Comparison of ENCODE assay signal across 18 cellular contexts in genomic region chr14:103641181-103641580, GRCh38. TPM values are rescaled to one million over a fixed set of nuclear protein-coding genes. Genes with fewer than 3 reads are reported as not detected.
DNase-seq lines count a peak whose midpoint lies in the region; ATAC-seq, FAIRE-seq and TF ChIP-seq lines count a peak whose summit lies in the region.
"Had no signal": no experiment of that assay in that cellular context is flagged by ENCODE, and none has a peak within 500 bp of the region (broad histone marks: within the 10 kb centered on the region; RNA-seq: fewer than 3 reads in every experiment).

No MANE protein-coding gene starts in this region.

- H3K36me3 Mint-ChIP-seq in activated CD4-positive, alpha-beta T cell treated with anti-CD3 and anti-CD28 coated beads, Interleukin-2, amount 10 ng/mL, durations not matched to agents 7 days and 5 days (ENCODE audit: low read depth) = peaks cover 9% of the 10 kb centered on the region

- no peaks in the 10 kb centered on the region for H3K27me3 Mint-ChIP-seq in activated CD4-positive, alpha-beta T cell treated with anti-CD3 and anti-CD28 coated beads, Interleukin-2, amount 10 ng/mL, durations not matched to agents 7 days and 5 days

- H3K36me3 ChIP-seq in bronchial epithelial cell (ENCODE audit: control insufficient read depth, insufficient read depth, low read length) (peaks cover 6% of the 10 kb centered on the region), BE2C (peaks cover 8% of the 10 kb centered on the region)
- H3K36me3 ChIP-seq: transverse colon had no signal

- H3K27ac Mint-ChIP-seq in activated CD4-positive, alpha-beta T cell treated with anti-CD3 and anti-CD28 coated beads, Interleukin-2, amount 10 ng/mL, durations not matched to agents 7 days and 5 days = no peak overlapping the region

- CTCF ChIA-PET in AG04450 (lab: Charles Lee) = no interaction called here
- CTCF ChIA-PET in activated CD4-positive, alpha-beta T cell treated with anti-CD3 and anti-CD28 coated beads, Interleukin-2, amount 10 ng/mL, durations not matched to agents 7 days and 5 days (lab: Charles Lee) = no interaction called here

- no peaks in the 10 kb centered on the region for H3K4me1 ChIP-seq in BE2C

- peak overlapping the region; percentile 31 for H3K27ac ChIP-seq in AG04450 (ENCODE audit: low read depth, low read length)
- H3K27ac ChIP-seq: transverse colon had no signal

- POLR2A ChIA-PET in AG04450 (lab: Yijun Ruan, JAX) = no interaction called here
- POLR2A ChIA-PET in activated CD4-positive, alpha-beta T cell treated with anti-CD3 and anti-CD28 coated beads, Interleukin-2, amount 10 ng/mL, durations not matched to agents 7 days and 5 days (lab: Charles Lee) = no interaction called here

- no peaks in the 10 kb centered on the region for H3K9me3 Mint-ChIP-seq in activated CD4-positive, alpha-beta T cell treated with anti-CD3 and anti-CD28 coated beads, Interleukin-2, amount 10 ng/mL, durations not matched to agents 7 days and 5 days
- H3K9me3 Mint-ChIP-seq: activated naive CD4-positive, alpha-beta T cell treated with anti-CD3 and anti-CD28 coated beads, Interleukin-2, amount 50 U/mL, for 72 hours had no signal

- no peak for FAIRE-seq in bronchial epithelial cell (lab: Jason Lieb, UNC)

- TF ChIP-seq CTCF in AG04450 (IDR thresholded peaks at IDR 0.05; ENCODE audit: low read depth, low read length) (no peak), bronchial epithelial cell (IDR thresholded peaks at IDR 0.05; ENCODE audit: insufficient read depth, low read length, severe bottlenecking) (no peak), BE2C (IDR thresholded peaks at IDR 0.05; ENCODE audit: low read depth, low read length) (no peak)

- H3K4me3 Mint-ChIP-seq in activated CD4-positive, alpha-beta T cell treated with anti-CD3 and anti-CD28 coated beads, Interleukin-2, amount 10 ng/mL, durations not matched to agents 7 days and 5 days = no peak overlapping the region

- H3K4me3 ChIP-seq in AG04450 (ENCODE audit: low read depth, low read length) = no peak overlapping the region
- H3K4me3 ChIP-seq in bronchial epithelial cell (ENCODE audit: low read depth, low read length) = no peak overlapping the region
- no peak overlapping the region for H3K4me3 ChIP-seq in BE2C (ENCODE audit: low read depth, low read length)
- H3K4me3 ChIP-seq: transverse colon had no signal

- DNase-seq in AG04450 (ENCODE audit: low read depth, low spot score) (no peak), M059J (ENCODE audit: low read depth) (peak; percentile 89), bronchial epithelial cell (ENCODE audit: low read depth) (peak; percentile 54), kidney tubule cell (ENCODE audit: low spot score) (peak; percentile 87), BE2C (no peak), MV-4-11 (lab: John Stamatoyannopoulos, UW) (no peak)
- DNase-seq in activated CD4-positive, alpha-beta T cell treated with anti-CD3 and anti-CD28 coated beads, Interleukin-2, amount 10 ng/mL, durations not matched to agents 7 days and 5 days = no peak
- DNase-seq: activated CD4-positive, alpha-beta T cell treated with anti-CD3 and anti-CD28 coated beads, Interleukin-2, amount 50 U/mL, for 1 hour; activated T-cell treated with anti-CD3 and anti-CD28 coated beads for 4 hours; cerebellar nuclear complex; head of caudate nucleus; kidney glomerular epithelial cell; NCI-H226; occipital lobe; stimulated activated CD4-positive, alpha-beta T cell treated with anti-CD3 and anti-CD28 coated beads, Interleukin-4, amount 100 ng/mL, for 4 hours; transverse colon had no signal

- H3K27me3 ChIP-seq in AG04450 (ENCODE audit: control insufficient read depth, insufficient read depth, low read length) = no peaks in the 10 kb centered on the region
- no peaks in the 10 kb centered on the region for H3K27me3 ChIP-seq in bronchial epithelial cell (ENCODE audit: control insufficient read depth, insufficient read depth, low read length)
- H3K27me3 ChIP-seq in BE2C = no peaks in the 10 kb centered on the region
- H3K27me3 ChIP-seq: transverse colon had no signal

- no peak for ATAC-seq in HG02642 (IDR thresholded peaks at IDR 0.05; ENCODE audit: poor library complexity, unreplicated experiment)
- ATAC-seq: activated naive CD4-positive, alpha-beta T cell treated with anti-CD3 and anti-CD28 coated beads, Interleukin-2, amount 50 U/mL, for 72 hours had no signal

- H3K4me1 Mint-ChIP-seq in activated CD4-positive, alpha-beta T cell treated with anti-CD3 and anti-CD28 coated beads, Interleukin-2, amount 10 ng/mL, durations not matched to agents 7 days and 5 days = peaks cover 21% of the 10 kb centered on the region

- H3K9me3 ChIP-seq in AG04450 (ENCODE audit: control insufficient read depth, insufficient read depth, low read length) (peaks cover 8% of the 10 kb centered on the region; the same call in 1 of the 2 replicates), BE2C (no peaks in the 10 kb centered on the region)
- H3K9me3 ChIP-seq: transverse colon had no signal

RNA-seq across cellular contexts. Expression of gene KLC1, which starts 12.2 kb away (rescaled TPM):
- polyA plus RNA-seq in AG04450 (2011; rRNA removed) = 126 and 160 TPM in 2 replicates
- polyA minus RNA-seq in AG04450 (2011; rRNA and poly(A)+ RNA removed) = 134 and 150 TPM in 2 replicates
- total RNA-seq in M059J (2014; rRNA removed; shearing (Covaris generic)) = 60.9 and 101 TPM in 2 replicates
- total RNA-seq in bronchial epithelial cell = 249 and 283 TPM in 2 replicates
- polyA plus RNA-seq in BE2C (2012; ENCODE audit: insufficient read depth, insufficient read length, low read depth) = 184 TPM
- total RNA-seq in activated CD4-positive, alpha-beta T cell treated with anti-CD3 and anti-CD28 coated beads, Interleukin-2, amount 10 ng/mL, durations not matched to agents 7 days and 5 days = 100 to 1,000 TPM; 126 to 135 TPM

Comparison
In these comparisons a context has a peak if more than half of its experiments do, and no peak if none do; other contexts are left out.
1. DNase-seq: peak in M059J (single experiment), bronchial epithelial cell (single experiment) and kidney tubule cell (single experiment); none in AG04450 (single experiment), BE2C (single experiment), MV-4-11 (single experiment) and activated CD4-positive, alpha-beta T cell treated with anti-CD3 and anti-CD28 coated beads, Interleukin-2, amount 10 ng/mL, durations not matched to agents 7 days and 5 days (single experiment).